ENCODE assay signal across 14 cellular contexts in genomic region chr17:31680126-31680525, GRCh38.
DNase-seq lines count a peak whose midpoint lies in the region; ATAC-seq and TF ChIP-seq lines count a peak whose summit lies in the region.
"Had no signal": no experiment of that assay in that cellular context is flagged by ENCODE, and none has a peak within 500 bp of the region (broad histone marks: within the 10 kb centered on the region; RNA-seq: fewer than 3 reads in every experiment).

No MANE protein-coding gene starts in this region.

- H3K9ac ChIP-seq in trophoblast cell (ENCODE audit: low read length) (no peak overlapping the region), smooth muscle cell (ENCODE audit: low read depth) (no peak overlapping the region)
- H3K9ac ChIP-seq: BLaER1 had no signal

- H3K4me1 ChIP-seq in trophoblast cell (ENCODE audit: control insufficient read depth in 1 of 2, insufficient read depth in 2 of 2, low read length in 2 of 2) (no peaks in the 10 kb centered on the region), smooth muscle cell (ENCODE audit: low read depth) (no peaks in the 10 kb centered on the region)
- H3K4me1 ChIP-seq: BLaER1 had no signal

- no peak overlapping the region for H4K91ac ChIP-seq in trophoblast cell (ENCODE audit: low read depth, low read length)

- H3K14ac ChIP-seq in trophoblast cell (ENCODE audit: low read length) = no peak overlapping the region

- no peak for ATAC-seq in GM19452 (IDR thresholded peaks at IDR 0.05; ENCODE audit: unreplicated experiment)
- ATAC-seq: GM23338 had no signal

- H3K36me3 ChIP-seq in GM06990 (ENCODE audit: control insufficient read depth, insufficient read depth, low read length) = no peaks in the 10 kb centered on the region
- no peaks in the 10 kb centered on the region for H3K36me3 ChIP-seq in trophoblast cell (ENCODE audit: control insufficient read depth in 1 of 2, insufficient read depth in 2 of 2, low read length in 2 of 2)
- H3K36me3 ChIP-seq in smooth muscle cell (ENCODE audit: low read depth) = no peaks in the 10 kb centered on the region
- H3K36me3 ChIP-seq: BLaER1, brain microvascular endothelial cell had no signal

- H3K9me3 ChIP-seq in trophoblast cell (ENCODE audit: insufficient read depth, low read depth, low read length) (no peaks in the 10 kb centered on the region), smooth muscle cell (replicated peaks; ENCODE audit: low read depth) (no peaks in the 10 kb centered on the region)
- H3K9me3 ChIP-seq: BLaER1 had no signal

- H3K4me2 ChIP-seq in trophoblast cell (ENCODE audit: low read length) (no peak overlapping the region), smooth muscle cell (no peak overlapping the region)
- H3K4me2 ChIP-seq: BLaER1, GM23338 had no signal

- H2BK12ac ChIP-seq in trophoblast cell (ENCODE audit: low read length) = no peak overlapping the region

- H3K27me3 ChIP-seq in GM06990 (replicated peaks; ENCODE audit: control insufficient read depth, insufficient read depth, low read length) = no peaks in the 10 kb centered on the region; the same call in 1 of the 2 replicates
- H3K27me3 ChIP-seq in HL-60 (ENCODE audit: insufficient read depth, poor library complexity, severe bottlenecking) = peaks cover 3% of the 10 kb centered on the region
- no peaks in the 10 kb centered on the region for H3K27me3 ChIP-seq in trophoblast cell (ENCODE audit: insufficient read depth, low read length)
- H3K27me3 ChIP-seq in smooth muscle cell (ENCODE audit: low read depth) = no peaks in the 10 kb centered on the region
- H3K27me3 ChIP-seq: BLaER1, brain microvascular endothelial cell had no signal

- H3K36me3 Mint-ChIP-seq in activated T-cell treated with anti-CD3 and anti-CD28 coated beads, Interleukin-2, amount 50 U/mL, for 24 hours (ENCODE audit: low read depth) = no peaks in the 10 kb centered on the region
- H3K36me3 Mint-ChIP-seq: IgD-negative memory B cell had no signal

- no peak overlapping the region for H3K4me3 ChIP-seq in GM06990 (replicated peaks; ENCODE audit: low read depth, low read length)
- no peak overlapping the region for H3K4me3 ChIP-seq in HL-60 (replicated peaks; ENCODE audit: insufficient read depth, low read length)
- H3K4me3 ChIP-seq in trophoblast cell (ENCODE audit: low read depth, low read length) = no peak overlapping the region
- no peak overlapping the region for H3K4me3 ChIP-seq in smooth muscle cell
- H3K4me3 ChIP-seq: BLaER1, GM23338 had no signal

- no peaks in the 10 kb centered on the region for H3F3A ChIP-seq in smooth muscle cell (ENCODE audit: low read depth)

- H2AK5ac ChIP-seq in trophoblast cell (ENCODE audit: low read length) = no peak overlapping the region

- no peaks in the 10 kb centered on the region for H3K79me2 ChIP-seq in trophoblast cell (ENCODE audit: control insufficient read depth, insufficient read depth, low read length, poor library complexity)
- H3K79me2 ChIP-seq in smooth muscle cell (ENCODE audit: low read depth) = no peaks in the 10 kb centered on the region

- H4K12ac ChIP-seq in trophoblast cell (ENCODE audit: low read depth, low read length) = no peak overlapping the region

- no peaks in the 10 kb centered on the region for H4K20me1 ChIP-seq in smooth muscle cell (ENCODE audit: low read depth)
- H4K20me1 ChIP-seq: BLaER1 had no signal

- no peak overlapping the region for H4K8ac ChIP-seq in trophoblast cell (ENCODE audit: low read depth, low read length)

- no peak overlapping the region for H3K18ac ChIP-seq in trophoblast cell (ENCODE audit: low read length)

- peak; percentile 53 for DNase-seq in GM06990 (ENCODE audit: extremely low read depth, insufficient read length)
- peak; percentile 55 to 77 for DNase-seq in HL-60 (ENCODE audit: low read depth in 1 of 2, low spot score in 1 of 2)
- DNase-seq in activated T-cell treated with anti-CD3 and anti-CD28 coated beads, Interleukin-2, amount 50 U/mL, for 24 hours = peak; percentile 39
- peak; percentile 27 to 37 for DNase-seq in trophoblast cell
- no peak for DNase-seq in smooth muscle cell (lab: John Stamatoyannopoulos, UW; ENCODE audit: unreplicated experiment)
- DNase-seq in mucosa of gallbladder (ENCODE audit: low spot score) = no peak
- DNase-seq in AG08395 (ENCODE audit: low spot score) = no peak
- DNase-seq: brain microvascular endothelial cell, mesendoderm, NCI-H187 had no signal

- no peak overlapping the region for H2BK5ac ChIP-seq in trophoblast cell (ENCODE audit: low read depth, low read length, poor library complexity)

- no peak overlapping the region for H3K4ac ChIP-seq in trophoblast cell (ENCODE audit: low read depth, low read length)

- H2BK120ac ChIP-seq in trophoblast cell (ENCODE audit: insufficient read depth, low read length, poor library complexity) = no peak overlapping the region

- peak overlapping the region; percentile 13 for H3K27ac Mint-ChIP-seq in activated T-cell treated with anti-CD3 and anti-CD28 coated beads, Interleukin-2, amount 50 U/mL, for 24 hours
- H3K27ac Mint-ChIP-seq: GM23338, IgD-negative memory B cell had no signal

- H3K27me3 Mint-ChIP-seq in activated T-cell treated with anti-CD3 and anti-CD28 coated beads, Interleukin-2, amount 50 U/mL, for 24 hours = peaks cover 57% of the 10 kb centered on the region

- H3K79me1 ChIP-seq in trophoblast cell (ENCODE audit: low read length) = no peaks in the 10 kb centered on the region

- H3K9me3 Mint-ChIP-seq in activated T-cell treated with anti-CD3 and anti-CD28 coated beads, Interleukin-2, amount 50 U/mL, for 24 hours = no peaks in the 10 kb centered on the region
- H3K9me3 Mint-ChIP-seq: IgD-negative memory B cell had no signal

- no peak overlapping the region for H3K4me3 Mint-ChIP-seq in activated T-cell treated with anti-CD3 and anti-CD28 coated beads, Interleukin-2, amount 50 U/mL, for 24 hours
- H3K4me3 Mint-ChIP-seq: GM23338, IgD-negative memory B cell had no signal

- H3K27ac ChIP-seq in HL-60 (replicated peaks) (no peak overlapping the region), trophoblast cell (ENCODE audit: low read depth, low read length) (no peak overlapping the region), smooth muscle cell (ENCODE audit: low read depth) (no peak overlapping the region)
- H3K27ac ChIP-seq: BLaER1, brain microvascular endothelial cell had no signal

- no peak for TF ChIP-seq CTCF in GM06990 (IDR thresholded peaks at IDR 0.05; ENCODE audit: insufficient read depth, low read length, poor library complexity, severe bottlenecking)
- no peak for TF ChIP-seq CTCF in HL-60 (IDR thresholded peaks at IDR 0.05; ENCODE audit: insufficient read depth, low read length)
- no peak for TF ChIP-seq CTCF in smooth muscle cell (IDR thresholded peaks at IDR 0.05; ENCODE audit: borderline replicate concordance, insufficient read depth, poor library complexity, severe bottlenecking)

- WGBS in trophoblast cell (ENCODE audit: extremely low coverage, insufficient coverage, insufficient read length) = no CpG with 5 or more reads among the region's 8 CpGs
- WGBS in smooth muscle cell (ENCODE audit: low lambda C conversion rate) = 90% methylated on average over 8 of the region's 8 CpGs

- H3K23ac ChIP-seq in trophoblast cell (ENCODE audit: low read length) = no peak overlapping the region

- H2AFZ ChIP-seq in trophoblast cell (ENCODE audit: insufficient read depth, low read length, poor library complexity) (no peak overlapping the region), smooth muscle cell (ENCODE audit: low read depth) (no peak overlapping the region)
- H2AFZ ChIP-seq: GM23338 had no signal

- H3K4me1 Mint-ChIP-seq in activated T-cell treated with anti-CD3 and anti-CD28 coated beads, Interleukin-2, amount 50 U/mL, for 24 hours (ENCODE audit: low read depth) = peaks cover 15% of the 10 kb centered on the region
- H3K4me1 Mint-ChIP-seq: IgD-negative memory B cell had no signal

Comparison
In these comparisons a context has a peak if more than half of its experiments do, and no peak if none do; other contexts are left out.
1. DNase-seq: peak in GM06990 (single experiment), HL-60 (2 of 2), activated T-cell treated with anti-CD3 and anti-CD28 coated beads, Interleukin-2, amount 50 U/mL, for 24 hours (single experiment) and trophoblast cell (2 of 2); none in smooth muscle cell (single experiment), mucosa of gallbladder (single experiment) and AG08395 (single experiment).